ENCODE assay signal across 8 cellular contexts in the genomic region with DNA sequence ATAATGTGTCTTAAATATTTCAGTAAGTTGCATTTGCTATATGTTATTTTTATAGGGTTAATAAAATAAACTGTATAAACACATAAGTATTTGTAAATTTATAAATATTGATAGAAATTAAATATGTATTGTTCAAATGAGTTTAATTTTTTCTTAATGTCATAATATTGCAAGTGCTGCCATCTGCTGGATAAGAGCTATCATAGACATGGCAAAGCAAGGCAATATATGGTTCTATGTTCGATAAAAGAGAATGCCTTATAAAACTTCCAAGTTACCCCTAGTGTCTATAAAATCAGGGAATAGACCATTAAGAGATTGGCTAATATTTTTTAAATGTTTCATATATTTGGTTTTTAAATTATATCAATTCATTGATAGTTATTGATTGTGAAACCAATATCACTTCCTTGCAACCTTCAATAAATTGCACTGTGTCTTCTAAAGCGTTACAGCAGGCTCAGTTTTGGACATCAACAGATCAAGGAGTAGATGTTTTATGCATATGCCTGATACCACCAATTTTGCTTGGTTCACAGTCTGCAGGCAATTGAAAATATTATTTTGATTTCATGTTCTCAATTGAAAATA. TPM values are rescaled to one million over a fixed set of nuclear protein-coding genes. Genes with fewer than 3 reads are reported as not detected.
DNase-seq lines count a peak whose midpoint lies in the region; ATAC-seq and TF ChIP-seq lines count a peak whose summit lies in the region.

No MANE protein-coding gene starts in this region.

- peaks cover 3% of the 10 kb centered on the region for H3F3A ChIP-seq in smooth muscle cell (ENCODE audit: low read depth)

- no peak for TF ChIP-seq EP300 in esophagus muscularis mucosa (IDR thresholded peaks at IDR 0.05)

- H3K9ac ChIP-seq in smooth muscle cell (ENCODE audit: low read depth), result no peak overlapping the region

- no peaks in the 10 kb centered on the region for H3K9me3 ChIP-seq in CD4-positive, alpha-beta T cell (ENCODE audit: control insufficient read depth, low read length)
- H3K9me3 ChIP-seq in esophagus muscularis mucosa (no peaks in the 10 kb centered on the region), smooth muscle cell (replicated peaks; ENCODE audit: low read depth) (no peaks in the 10 kb centered on the region)

- H2AFZ ChIP-seq in smooth muscle cell (ENCODE audit: low read depth), result no peak overlapping the region

- H3K4me1 Mint-ChIP-seq in CD4-positive, alpha-beta T cell (ENCODE audit: low read depth), result no peaks in the 10 kb centered on the region
- H3K4me1 Mint-ChIP-seq in T-cell, result no peaks in the 10 kb centered on the region

- no peak for TF ChIP-seq POLR2A in esophagus muscularis mucosa (IDR thresholded peaks at IDR 0.05; ENCODE audit: low read depth)

- H3K4me2 ChIP-seq in smooth muscle cell, result no peak overlapping the region

- H3K36me3 ChIP-seq in esophagus muscularis mucosa (no peaks in the 10 kb centered on the region), smooth muscle cell (ENCODE audit: low read depth) (no peaks in the 10 kb centered on the region)

- POLR2A ChIA-PET in CD4-positive, alpha-beta T cell (lab: Charles Lee), result no interaction called here
- POLR2A ChIA-PET in T-cell (lab: Charles Lee), result no interaction called here

- H4K20me1 ChIP-seq in smooth muscle cell (ENCODE audit: low read depth), result no peaks in the 10 kb centered on the region

- H3K79me2 ChIP-seq in smooth muscle cell (ENCODE audit: low read depth), result no peaks in the 10 kb centered on the region

- TF ChIP-seq CTCF in CD4-positive, alpha-beta T cell (IDR thresholded peaks at IDR 0.05), result peak; percentile 63
- peak; percentile 38 for TF ChIP-seq CTCF in GM20000 (IDR thresholded peaks at IDR 0.05; ENCODE audit: extremely low read depth, missing control alignments)
- TF ChIP-seq CTCF in esophagus muscularis mucosa (IDR thresholded peaks at IDR 0.05), result peak; percentile 39 to 62 (median 59)
- peak; percentile 70 for TF ChIP-seq CTCF in smooth muscle cell (IDR thresholded peaks at IDR 0.05; ENCODE audit: borderline replicate concordance, insufficient read depth, poor library complexity, severe bottlenecking)

- no peaks in the 10 kb centered on the region for H3K36me3 Mint-ChIP-seq in CD4-positive, alpha-beta T cell (ENCODE audit: low read depth)
- no peaks in the 10 kb centered on the region for H3K36me3 Mint-ChIP-seq in T-cell

- H3K4me3 Mint-ChIP-seq in CD4-positive, alpha-beta T cell, result no peak overlapping the region
- no peak overlapping the region for H3K4me3 Mint-ChIP-seq in T-cell

- H3K27ac ChIP-seq in CD4-positive, alpha-beta T cell (ENCODE audit: low read depth, low read length), result no peak overlapping the region
- H3K27ac ChIP-seq in esophagus muscularis mucosa (replicated peaks in 1 of 4), result no peak overlapping the region
- no peak overlapping the region for H3K27ac ChIP-seq in smooth muscle cell (ENCODE audit: low read depth)

- no peak overlapping the region for H3K27ac Mint-ChIP-seq in CD4-positive, alpha-beta T cell
- H3K27ac Mint-ChIP-seq in T-cell, result no peak overlapping the region

- no peak overlapping the region for H3K4me3 ChIP-seq in esophagus muscularis mucosa
- no peak overlapping the region for H3K4me3 ChIP-seq in smooth muscle cell

- intact Hi-C loops in CD4-positive, alpha-beta T cell (cut with DNase I, micrococcal nuclease), result no loop called here
- intact Hi-C loops in esophagus muscularis mucosa (cut with DNase I), result no loop called here

- H3K4me1 ChIP-seq in esophagus muscularis mucosa (no peaks in the 10 kb centered on the region), smooth muscle cell (ENCODE audit: low read depth) (no peaks in the 10 kb centered on the region)

- CTCF ChIA-PET in CD4-positive, alpha-beta T cell (lab: Charles Lee), result no interaction called here
- CTCF ChIA-PET in T-cell (lab: Charles Lee), result interaction anchor here in 1 of 2 donors (0.5 kb wide), 1 partner anchor 74 kb away, joined by 4 read pairs; no protein-coding TSS in a partner anchor

- 49% methylated on average over 2 of the region's 2 CpGs for WGBS in esophagus muscularis mucosa
- WGBS in smooth muscle cell (ENCODE audit: low lambda C conversion rate), result 74% methylated on average over 2 of the region's 2 CpGs

- H3K27me3 Mint-ChIP-seq in CD4-positive, alpha-beta T cell, result no peaks in the 10 kb centered on the region
- no peaks in the 10 kb centered on the region for H3K27me3 Mint-ChIP-seq in T-cell

- DNase-seq in CD4-positive, alpha-beta T cell, result no peak
- peak; percentile 9 for DNase-seq in GM20000 (ENCODE audit: low spot score)
- peak; percentile 22 for DNase-seq in NCI-H460 (ENCODE audit: extremely low read depth, low read depth)
- no peak for DNase-seq in esophagus muscularis mucosa (ENCODE audit: extremely low spot score)
- DNase-seq in smooth muscle cell (lab: John Stamatoyannopoulos, UW; ENCODE audit: unreplicated experiment), result no peak
- no peak for DNase-seq in T-cell

- H3K27me3 ChIP-seq in CD4-positive, alpha-beta T cell (ENCODE audit: control insufficient read depth, insufficient read depth, low read length), result no peaks in the 10 kb centered on the region
- no peaks in the 10 kb centered on the region for H3K27me3 ChIP-seq in esophagus muscularis mucosa
- H3K27me3 ChIP-seq in smooth muscle cell (ENCODE audit: low read depth), result no peaks in the 10 kb centered on the region

- no peaks in the 10 kb centered on the region for H3K9me3 Mint-ChIP-seq in CD4-positive, alpha-beta T cell
- no peaks in the 10 kb centered on the region for H3K9me3 Mint-ChIP-seq in T-cell

- ATAC-seq in CD4-positive, alpha-beta T cell (ENCODE audit: poor library complexity), result no peak
- no peak for ATAC-seq in GM21515 (IDR thresholded peaks at IDR 0.05; ENCODE audit: unreplicated experiment)
- no peak for ATAC-seq in GM19455 (IDR thresholded peaks at IDR 0.05; ENCODE audit: unreplicated experiment)
- no peak for ATAC-seq in T-cell (replicated peaks in 1 of 4)

RNA-seq across cellular contexts. Expression of a gene that starts 29.0 kb away (rescaled TPM):
- total RNA-seq in CD4-positive, alpha-beta T cell, result not detected
- 0.32 and 0.94 TPM in 2 replicates for total RNA-seq in NCI-H460 (2014; rRNA removed; shearing (Covaris generic))
- 0.18 TPM in 1 of 2 replicates, not detected in the other for polyA plus RNA-seq in NCI-H460 (2014; cell fraction: nucleus; rRNA removed)
- total RNA-seq in esophagus muscularis mucosa, result 1 to 10 TPM; 1.3 to 5.0 (median 3.3) TPM
- 113 and 115 TPM in 2 replicates for total RNA-seq in smooth muscle cell
- polyA plus RNA-seq in smooth muscle cell, result 8.7 and 65.7 TPM in 2 replicates
- total RNA-seq in T-cell, result not detected

Comparison
In these comparisons a context has a peak if more than half of its experiments do, and no peak if none do; other contexts are left out.
1. DNase-seq: peak in GM20000 (single experiment) and NCI-H460 (single experiment); none in CD4-positive, alpha-beta T cell (0 of 10), esophagus muscularis mucosa (single experiment), smooth muscle cell (single experiment) and T-cell (0 of 34).
2. RNA of a gene that starts 29.0 kb away (total RNA-seq): 113 to 115 TPM in smooth muscle cell; 1.3 to 5.0 TPM in esophagus muscularis mucosa, 0.32 to 0.94 TPM in NCI-H460, not detected in CD4-positive, alpha-beta T cell and not detected in T-cell; every median in the first group is over 10 times any median in the second.
3. Peak in every context shown above with its lines, with median percentiles within 50 percentile points of each other: CTCF ChIP-seq.